Comparison of ENCODE assay signal across 10 cellular contexts in the genomic region with DNA sequence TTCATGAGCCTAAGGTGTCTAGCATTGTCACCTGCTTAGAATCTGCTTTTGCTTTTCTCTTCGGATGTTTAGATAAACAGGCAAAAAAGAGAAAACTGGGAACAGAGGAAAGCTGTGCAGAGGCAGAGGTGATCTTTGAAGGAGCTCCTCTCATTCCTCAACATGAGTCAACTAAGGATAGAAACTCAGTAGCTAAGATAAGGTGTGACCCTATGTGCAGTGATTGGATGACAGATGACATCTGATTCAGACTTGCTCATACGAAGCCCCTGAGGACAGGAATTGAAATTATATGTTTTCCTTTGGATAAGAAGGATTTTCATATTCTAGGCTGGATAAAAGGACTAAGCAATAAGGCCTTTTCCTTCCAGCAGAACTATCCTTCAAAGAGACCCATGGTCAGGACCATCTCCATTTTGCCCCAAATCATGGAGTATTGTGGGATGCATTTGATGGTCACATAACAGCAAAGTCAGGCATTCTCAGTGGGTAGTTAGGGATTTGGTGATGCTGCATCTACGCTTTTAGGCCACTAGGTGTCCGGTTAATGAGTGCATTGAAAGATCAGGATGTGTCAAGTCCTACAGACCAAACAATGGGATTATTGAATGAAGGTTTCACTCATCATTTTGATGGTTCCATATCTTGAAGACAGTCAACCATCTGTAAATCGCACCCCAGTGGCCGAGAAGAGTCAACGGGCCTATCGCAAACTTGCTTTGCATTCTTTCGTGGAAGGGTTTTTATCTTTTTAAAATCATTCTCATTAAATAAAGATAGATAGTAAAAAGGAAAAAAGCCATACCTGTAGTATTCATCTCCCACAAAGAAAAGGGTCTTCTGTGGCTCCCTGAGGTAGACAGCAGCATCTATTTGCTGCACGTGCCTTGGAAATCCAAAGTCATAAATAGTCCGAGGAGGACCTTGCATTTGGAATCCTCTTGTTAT. TPM values are rescaled to one million over a fixed set of nuclear protein-coding genes. Genes with fewer than 3 reads are reported as not detected.
DNase-seq lines count a peak whose midpoint lies in the region; TF ChIP-seq lines count a peak whose summit lies in the region.
"Had no signal": no experiment of that assay in that cellular context is flagged by ENCODE, and none has a peak within 500 bp of the region (broad histone marks: within the 10 kb centered on the region; RNA-seq: fewer than 3 reads in every experiment).

No MANE protein-coding gene starts in this region.

- intact Hi-C loops in prostate gland (cut with DNase I), result no loop called here

- H3K27ac ChIP-seq in prostate gland, result no peak overlapping the region

- TF ChIP-seq POLR2A in prostate gland (IDR thresholded peaks at IDR 0.05), result no peak

- no peak overlapping the region for H3K4me3 ChIP-seq in cardiac fibroblast (replicated peaks in 1 of 2; ENCODE audit: low read depth in 2 of 2, low read length in 2 of 2)
- H3K4me3 ChIP-seq in prostate gland, result no peak overlapping the region

- H3K27me3 ChIP-seq in prostate gland (replicated peaks; ENCODE audit: insufficient read depth), result no peaks in the 10 kb centered on the region

- H3K9me3 ChIP-seq in prostate gland, result no peaks in the 10 kb centered on the region

- 90% methylated on average over 11 of the region's 11 CpGs for WGBS in prostate gland

- H3K4me1 ChIP-seq in prostate gland (replicated peaks), result no peaks in the 10 kb centered on the region

- TF ChIP-seq CTCF in LNCAP (IDR thresholded peaks at IDR 0.05) (peak; percentile 67), cardiac fibroblast (IDR thresholded peaks at IDR 0.05; ENCODE audit: low read depth, low read length) (peak; percentile 75), prostate gland (IDR thresholded peaks at IDR 0.05) (peak in 3 of 4 experiments; percentile 16 to 31 (median 21))

- DNase-seq in NCI-H2227 (lab: John Stamatoyannopoulos, UW; ENCODE audit: unreplicated experiment) (peak; percentile 0), NCI-H2227 treated with DMSO at 0.1 percent for 48 hours (lab: John Stamatoyannopoulos, UW) (no peak), cardiac fibroblast (ENCODE audit: low read depth in 2 of 2) (peak; percentile 48 to 49), prostate gland (ENCODE audit: low spot score) (no peak), NCI-H187 treated with DMSO at 0.1 percent for 48 hours (lab: John Stamatoyannopoulos, UW) (no peak), NCI-H128 (lab: John Stamatoyannopoulos, UW; ENCODE audit: unreplicated experiment) (no peak)
- no peak for DNase-seq in activated CD8-positive, alpha-beta memory T cell treated with anti-CD3 and anti-CD28 coated beads for 24 hours
- DNase-seq: T-helper 1 cell had no signal

- no peaks in the 10 kb centered on the region for H3K36me3 ChIP-seq in prostate gland

RNA-seq across cellular contexts. Expression of a gene that starts 32.2 kb away (rescaled TPM):
- total RNA-seq in prostate gland, result not detected
- total RNA-seq: subcutaneous adipose tissue had no signal

Comparison
In these comparisons a context has a peak if more than half of its experiments do, and no peak if none do; other contexts are left out.
1. DNase-seq: peak in NCI-H2227 (single experiment) and cardiac fibroblast (2 of 2); none in NCI-H2227 treated with DMSO at 0.1 percent for 48 hours (single experiment), prostate gland (single experiment), activated CD8-positive, alpha-beta memory T cell treated with anti-CD3 and anti-CD28 coated beads for 24 hours (single experiment), NCI-H187 treated with DMSO at 0.1 percent for 48 hours (single experiment) and NCI-H128 (single experiment).
2. CTCF ChIP-seq: peak in every context shown above with its lines; median percentile 75 in cardiac fibroblast; 67 in LNCAP; 21 in prostate gland.